In genomic region chr21:43164823-43165222, GRCh38 we compare ENCODE assay signal across 12 cellular contexts. TPM values are rescaled to one million over a fixed set of nuclear protein-coding genes. Genes with fewer than 3 reads are reported as not detected.
A peak's percentile ranks its signal among the peaks of the same experiment; 100 is the strongest.
DNase-seq lines count a peak whose midpoint lies in the region; ATAC-seq, FAIRE-seq and TF ChIP-seq lines count a peak whose summit lies in the region.
"Not testable (repeated sequence)": the region's sequence is repeated elsewhere in the genome, so short reads cannot be mapped to it uniquely, and the experiment has no call there.
"Had no signal": no experiment of that assay in that cellular context is flagged by ENCODE, and none has a peak within 500 bp of the region (broad histone marks: within the 10 kb centered on the region; RNA-seq: fewer than 3 reads in every experiment).

No MANE protein-coding gene starts in this region.

- not testable (repeated sequence) for TF ChIP-seq CTCF in activated B cell treated with CpG ODN at 0.5 μM for 24 hours (IDR thresholded peaks at IDR 0.05)

- POLR2A ChIA-PET in activated B cell treated with CpG ODN at 0.5 μM for 24 hours (lab: Charles Lee): not testable (repeated sequence)

- not testable (repeated sequence) for H3K36me3 Mint-ChIP-seq in activated B cell treated with CpG ODN at 0.5 μM for 24 hours (ENCODE audit: low read depth); stimulated activated memory B cell treated with anti-CD40 and anti-IgM and Interleukin-4, amounts not matched to agents 10 μg/mL and 1 μg/mL and 100 μg/mL, for 72 hours

- not testable (repeated sequence) for H3K4me3 Mint-ChIP-seq in activated B cell treated with CpG ODN at 0.5 μM for 24 hours; stimulated activated memory B cell treated with anti-CD40 and anti-IgM and Interleukin-4, amounts not matched to agents 10 μg/mL and 1 μg/mL and 100 μg/mL, for 72 hours

- DNase-seq in GM12891 (ENCODE audit: insufficient read length, low spot score); activated B cell treated with CpG ODN at 0.5 μM for 24 hours: not testable (repeated sequence)

- FAIRE-seq in GM12891 (lab: Jason Lieb, UNC): peak; percentile 89

- H3K4me1 Mint-ChIP-seq in activated B cell treated with CpG ODN at 0.5 μM for 24 hours; stimulated activated memory B cell treated with anti-CD40 and anti-IgM and Interleukin-4, amounts not matched to agents 10 μg/mL and 1 μg/mL and 100 μg/mL, for 72 hours: not testable (repeated sequence)

- not testable (repeated sequence) for H3K9me3 Mint-ChIP-seq in activated B cell treated with CpG ODN at 0.5 μM for 24 hours; stimulated activated memory B cell treated with anti-CD40 and anti-IgM and Interleukin-4, amounts not matched to agents 10 μg/mL and 1 μg/mL and 100 μg/mL, for 72 hours

- CTCF ChIA-PET in activated B cell treated with CpG ODN at 0.5 μM for 24 hours (lab: Charles Lee): not testable (repeated sequence)

- TF ChIP-seq POLR2A in GM12891 (IDR thresholded peaks at IDR 0.05; ENCODE audit: low read depth, low read length): not testable (repeated sequence)

- ATAC-seq in GM18907 (IDR thresholded peaks at IDR 0.05; ENCODE audit: unreplicated experiment) (peak; percentile 59), GM21367 (IDR thresholded peaks at IDR 0.05; ENCODE audit: unreplicated experiment) (peak; percentile 47), HG02588 (IDR thresholded peaks at IDR 0.05; ENCODE audit: unreplicated experiment) (peak; percentile 44), HG02852 (IDR thresholded peaks at IDR 0.05; ENCODE audit: unreplicated experiment) (peak; percentile 60), HG03097 (IDR thresholded peaks at IDR 0.05; ENCODE audit: low FRiP score, unreplicated experiment) (peak; percentile 53), activated B cell treated with CpG ODN at 0.5 μM for 24 hours (ENCODE audit: low read depth) (peak; percentile 49)
- peak; percentile 51 for ATAC-seq in stimulated activated memory B cell treated with anti-CD40 and anti-IgM and Interleukin-4, amounts not matched to agents 10 μg/mL and 1 μg/mL and 100 μg/mL, for 72 hours

- H3K27ac Mint-ChIP-seq in activated B cell treated with CpG ODN at 0.5 μM for 24 hours; stimulated activated memory B cell treated with anti-CD40 and anti-IgM and Interleukin-4, amounts not matched to agents 10 μg/mL and 1 μg/mL and 100 μg/mL, for 72 hours: not testable (repeated sequence)

- not testable (repeated sequence) for H3K27me3 Mint-ChIP-seq in activated B cell treated with CpG ODN at 0.5 μM for 24 hours; stimulated activated memory B cell treated with anti-CD40 and anti-IgM and Interleukin-4, amounts not matched to agents 10 μg/mL and 1 μg/mL and 100 μg/mL, for 72 hours

- intact Hi-C loops in activated B cell treated with CpG ODN at 0.5 μM for 24 hours (cut with micrococcal nuclease): not testable (repeated sequence)

RNA-seq across cellular contexts. Expression of gene CRYAA, which starts 4.0 kb away (rescaled TPM):
- polyA plus RNA-seq in GM12891 (2012; ENCODE audit: low read depth, missing spikeins): not detected
- not detected in 2 replicates for total RNA-seq in activated B cell treated with CpG ODN at 0.5 μM for 24 hours
- total RNA-seq: CD4-positive, alpha-beta T cell; H1; MCF 10A had no signal
- polyA plus RNA-seq: H1, SK-N-SH had no signal

RNA-seq across cellular contexts. Expression of gene U2AF1, which starts 57.5 kb away (rescaled TPM):
- polyA plus RNA-seq in GM12891 (2012; ENCODE audit: low read depth, missing spikeins): 60.8 TPM
- total RNA-seq in activated B cell treated with CpG ODN at 0.5 μM for 24 hours: 64.2 and 80.6 TPM in 2 replicates
